Comparison of ENCODE assay signal across 8 cellular contexts in the genomic region with DNA sequence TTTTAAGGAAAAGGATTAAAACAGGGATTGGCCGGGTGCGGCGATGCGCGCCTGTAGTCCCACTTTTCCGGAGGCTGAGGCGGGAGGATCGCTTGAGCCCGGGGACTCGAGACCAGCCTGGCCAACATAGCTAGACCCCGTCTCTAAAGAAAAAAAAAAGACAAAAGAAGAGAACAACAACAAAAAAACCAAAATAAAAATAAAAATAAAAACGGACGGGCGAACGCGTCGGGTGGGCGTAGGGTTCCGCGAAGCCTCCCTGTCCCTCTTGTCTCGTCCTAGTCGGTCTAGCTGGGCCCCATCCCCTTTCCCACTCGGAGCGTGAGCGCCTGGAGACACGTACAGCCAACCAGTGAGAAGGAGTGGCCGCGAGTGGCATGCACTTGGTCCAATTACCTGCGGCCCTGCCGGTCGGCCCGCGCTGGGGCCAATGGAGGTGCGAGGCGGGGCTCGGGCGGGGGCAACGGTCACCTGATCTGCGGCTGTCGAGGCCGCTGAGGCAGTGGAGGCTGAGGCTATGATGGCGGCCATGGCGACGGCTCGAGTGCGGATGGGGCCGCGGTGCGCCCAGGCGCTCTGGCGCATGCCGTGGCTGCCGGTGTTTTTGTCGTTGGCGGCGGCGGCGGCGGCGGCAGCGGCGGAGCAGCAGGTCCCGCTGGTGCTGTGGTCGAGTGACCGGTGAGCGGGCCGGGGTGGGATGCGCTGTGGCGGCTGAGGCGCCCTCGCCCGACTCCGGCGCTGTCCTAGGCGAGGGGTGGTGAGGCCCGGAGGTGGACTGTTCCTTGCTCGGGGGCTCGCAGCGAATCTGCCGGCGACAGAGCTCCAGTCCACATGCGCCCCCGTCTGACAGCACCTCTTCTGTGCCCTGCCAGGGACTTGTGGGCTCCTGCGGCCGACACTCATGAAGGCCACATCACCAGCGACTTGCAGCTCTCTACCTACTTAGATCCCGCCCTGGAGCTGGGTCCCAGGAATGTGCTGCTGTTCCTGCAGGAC. TPM values are rescaled to one million over a fixed set of nuclear protein-coding genes. Genes with fewer than 3 reads are reported as not detected.
DNase-seq lines count a peak whose midpoint lies in the region; ATAC-seq and TF ChIP-seq lines count a peak whose summit lies in the region.

A gene with protein sequence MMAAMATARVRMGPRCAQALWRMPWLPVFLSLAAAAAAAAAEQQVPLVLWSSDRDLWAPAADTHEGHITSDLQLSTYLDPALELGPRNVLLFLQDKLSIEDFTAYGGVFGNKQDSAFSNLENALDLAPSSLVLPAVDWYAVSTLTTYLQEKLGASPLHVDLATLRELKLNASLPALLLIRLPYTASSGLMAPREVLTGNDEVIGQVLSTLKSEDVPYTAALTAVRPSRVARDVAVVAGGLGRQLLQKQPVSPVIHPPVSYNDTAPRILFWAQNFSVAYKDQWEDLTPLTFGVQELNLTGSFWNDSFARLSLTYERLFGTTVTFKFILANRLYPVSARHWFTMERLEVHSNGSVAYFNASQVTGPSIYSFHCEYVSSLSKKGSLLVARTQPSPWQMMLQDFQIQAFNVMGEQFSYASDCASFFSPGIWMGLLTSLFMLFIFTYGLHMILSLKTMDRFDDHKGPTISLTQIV (plus strand): TSS at position 502 of the 996 bp plus-strand sequence. CDS start 16 bp downstream, at position 518.

- H3K27ac Mint-ChIP-seq in chondrocyte (ENCODE audit: unreplicated experiment): peak within 1 kb of the TSS; percentile 65

- no peak; the same call in none of the 2 replicates for TF ChIP-seq CTCF in AG09319 (IDR thresholded peaks at IDR 0.05; ENCODE audit: low read depth, low read length)
- peak; percentile 30 for TF ChIP-seq CTCF in chondrocyte (IDR thresholded peaks at IDR 0.05)

- DNase-seq in AG09319 (ENCODE audit: extremely low read depth, low read depth) (peak; percentile 85), NCI-H460 (ENCODE audit: extremely low read depth, low read depth) (peak; percentile 95), chondrocyte (ENCODE audit: low spot score) (no peak), kidney glomerular epithelial cell (lab: John Stamatoyannopoulos, UW) (peak; percentile 59)
- DNase-seq in activated CD4-positive, alpha-beta T cell treated with anti-CD3 and anti-CD28 coated beads for 24 hours (ENCODE audit: low read depth in 2 of 2): peak; percentile 64 to 77
- peak; percentile 59 to 67 for DNase-seq in stimulated activated CD4-positive, alpha-beta T cell treated with anti-CD3 and anti-CD28 coated beads, Interleukin-1b, Interleukin-23, amount 100 ng/mL, for 1 hour (ENCODE audit: low read depth in 2 of 2)

- H3K4me1 Mint-ChIP-seq in chondrocyte (ENCODE audit: low read depth): peaks cover 30% of the 10 kb centered on the region

- peak within 1 kb of the TSS; percentile 75 for H3K4me3 Mint-ChIP-seq in chondrocyte (ENCODE audit: unreplicated experiment)

- no peaks in the 10 kb centered on the region for H3K27me3 Mint-ChIP-seq in chondrocyte (ENCODE audit: low read depth)

- ATAC-seq in GM19025 (IDR thresholded peaks at IDR 0.05; ENCODE audit: low read depth, unreplicated experiment) (peak; percentile 99), HG03342 (IDR thresholded peaks at IDR 0.05; ENCODE audit: unreplicated experiment) (peak; percentile 97)

- no peaks in the 10 kb centered on the region for H3K9me3 Mint-ChIP-seq in chondrocyte (ENCODE audit: low read depth)

- H3K36me3 Mint-ChIP-seq in chondrocyte (ENCODE audit: low read depth): peaks cover 2% of the 10 kb centered on the region

RNA-seq across cellular contexts. Expression of the gene that starts here (rescaled TPM):
- total RNA-seq in NCI-H460 (2014; rRNA removed; shearing (Covaris generic)): 99.0 and 105 TPM in 2 replicates
- 244 and 306 TPM in 2 replicates for polyA plus RNA-seq in NCI-H460 (2014; cell fraction: nucleus; rRNA removed)
- total RNA-seq in chondrocyte: 132 to 139 TPM (median 136 TPM) in 3 replicates
